22 cellular contexts compared by ENCODE assay signal in the genomic region with DNA sequence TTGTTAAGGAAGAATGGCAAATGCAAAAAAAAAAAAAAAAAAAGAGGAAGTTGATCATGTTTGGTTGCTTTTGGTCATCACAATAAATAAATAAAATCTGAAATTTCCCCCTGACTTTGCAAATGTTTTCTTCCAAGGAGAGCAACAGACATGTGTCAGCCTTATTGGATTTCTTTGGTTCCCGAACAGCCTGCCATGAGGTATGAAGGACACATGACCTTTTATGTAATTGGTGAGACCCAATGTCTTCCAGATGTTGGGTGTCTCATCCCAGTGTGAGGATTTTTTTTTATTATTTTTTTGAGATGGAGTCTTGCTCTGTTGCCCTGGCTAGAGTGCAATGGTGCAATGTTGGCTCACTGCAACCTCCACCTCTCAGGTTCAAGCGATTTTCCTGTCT.
"Had no signal": no experiment of that assay in that cellular context is flagged by ENCODE, and none has a peak within 500 bp of the region (broad histone marks: within the 10 kb centered on the region; RNA-seq: fewer than 3 reads in every experiment).

No MANE protein-coding gene starts in this region.

- H3K9me3 ChIP-seq: MG63, SK-N-SH had no signal

- H3K4me3 ChIP-seq: K562, MG63 had no signal

- H3K27me3 ChIP-seq: MG63 had no signal

- DNase-seq: MG63, NCI-H1092, NCI-H1105 treated with DMSO at 0.1 percent for 48 hours, NCI-H1417 treated with DMSO at 0.1 percent for 48 hours, NCI-H187, NCI-H2029, NCI-H2081 treated with DMSO at 0.1 percent for 48 hours, NCI-H2171, NCI-H226, NCI-H446, NCI-H510A, NCI-H524 treated with DMSO at 0.1 percent for 48 hours, NCI-H69, NCI-H774, PC-3, SHP77, SK-N-SH, SW 1271, T-cell had no signal

- H3K27ac ChIP-seq: HL-60, RWPE1 had no signal

- H3K36me3 ChIP-seq: MG63 had no signal
